In genomic region chr20:43682446-43682845, GRCh38 we compare ENCODE assay signal across 14 cellular contexts. TPM values are rescaled to one million over a fixed set of nuclear protein-coding genes. Genes with fewer than 3 reads are reported as not detected.
DNase-seq lines count a peak whose midpoint lies in the region; ATAC-seq and TF ChIP-seq lines count a peak whose summit lies in the region.
"Had no signal": no experiment of that assay in that cellular context is flagged by ENCODE, and none has a peak within 500 bp of the region (broad histone marks: within the 10 kb centered on the region; RNA-seq: fewer than 3 reads in every experiment).

No MANE protein-coding gene starts in this region.

- intact Hi-C loops in ascending aorta (cut with DNase I): no loop called here

- H3K36me3 ChIP-seq in mucosa of rectum (ENCODE audit: control insufficient read depth in 2 of 2, insufficient read depth in 2 of 2, low read length in 2 of 2) (no peaks in the 10 kb centered on the region), ascending aorta (no peaks in the 10 kb centered on the region)
- H3K36me3 ChIP-seq: breast epithelium had no signal

- H3K27me3 ChIP-seq in mucosa of rectum (ENCODE audit: control insufficient read depth in 2 of 2, insufficient read depth in 2 of 2, low read length in 2 of 2): no peaks in the 10 kb centered on the region
- H3K27me3 ChIP-seq in ascending aorta: no peaks in the 10 kb centered on the region
- H3K27me3 ChIP-seq: breast epithelium had no signal

- no peak for TF ChIP-seq CTCF in ascending aorta (IDR thresholded peaks at IDR 0.05)

- peak; percentile 22 for ATAC-seq in GM18909 (IDR thresholded peaks at IDR 0.05; ENCODE audit: poor library complexity, unreplicated experiment)
- ATAC-seq in HG02610 (IDR thresholded peaks at IDR 0.05; ENCODE audit: unreplicated experiment): peak; percentile 28
- ATAC-seq in HG03432 (IDR thresholded peaks at IDR 0.05; ENCODE audit: unreplicated experiment): peak; percentile 41

- no peak overlapping the region for H3K9ac ChIP-seq in mucosa of rectum (ENCODE audit: low read depth in 1 of 2, low read length in 2 of 2)

- H3K4me1 ChIP-seq in mucosa of rectum (ENCODE audit: control insufficient read depth in 2 of 2, insufficient read depth in 2 of 2, low read length in 2 of 2): no peaks in the 10 kb centered on the region
- H3K4me1 ChIP-seq in ascending aorta: no peaks in the 10 kb centered on the region
- H3K4me1 ChIP-seq: breast epithelium had no signal

- H3K27ac ChIP-seq in mucosa of rectum (ENCODE audit: low read depth in 2 of 2, low read length in 2 of 2): peak overlapping the region; percentile 44 to 67
- H3K27ac ChIP-seq in ascending aorta: no peak overlapping the region
- H3K27ac ChIP-seq: breast epithelium had no signal

- DNase-seq in ascending aorta (ENCODE audit: low spot score in 2 of 2) (no peak), midbrain (lab: John Stamatoyannopoulos, UW) (no peak), ureter (ENCODE audit: low spot score) (no peak), NCI-H1092 (lab: John Stamatoyannopoulos, UW) (no peak)
- DNase-seq: activated CD8-positive, alpha-beta memory T cell treated with anti-CD3 and anti-CD28 coated beads, Interleukin-2, amount 50 U/mL, for 48 hours; naive thymus-derived CD4-positive, alpha-beta T cell; NCI-H1694; OCI-M1 had no signal

- H3K9me3 ChIP-seq in mucosa of rectum (ENCODE audit: control insufficient read depth in 2 of 2, low read length in 2 of 2): no peaks in the 10 kb centered on the region
- no peaks in the 10 kb centered on the region for H3K9me3 ChIP-seq in ascending aorta
- H3K9me3 ChIP-seq: breast epithelium had no signal

- H3K4me3 ChIP-seq in mucosa of rectum (ENCODE audit: low read length in 2 of 2) (no peak overlapping the region), ascending aorta (no peak overlapping the region)
- H3K4me3 ChIP-seq: breast epithelium had no signal

RNA-seq across cellular contexts. Expression of gene MYBL2, which starts 15.5 kb away (rescaled TPM):
- total RNA-seq in ascending aorta: not detected
- 0.60 TPM for total RNA-seq in ureter

RNA-seq across cellular contexts. Expression of gene GTSF1L, which starts 44.4 kb away (rescaled TPM):
- not detected for total RNA-seq in ascending aorta
- total RNA-seq in ureter: not detected
- total RNA-seq: breast epithelium, skeletal muscle tissue had no signal

Comparison
In these comparisons a context has a peak if more than half of its experiments do, and no peak if none do; other contexts are left out.
1. H3K27ac ChIP-seq: peak in mucosa of rectum (2 of 2); none in ascending aorta (0 of 2).
2. Peak in every context shown above with its lines, with median percentiles within 50 percentile points of each other: ATAC-seq.